10 cellular contexts compared by ENCODE assay signal in genomic region chr17:68461589-68461988, GRCh38. TPM values are rescaled to one million over a fixed set of nuclear protein-coding genes. Genes with fewer than 3 reads are reported as not detected.
DNase-seq lines count a peak whose midpoint lies in the region; ATAC-seq and TF ChIP-seq lines count a peak whose summit lies in the region.
"Had no signal": no experiment of that assay in that cellular context is flagged by ENCODE, and none has a peak within 500 bp of the region (broad histone marks: within the 10 kb centered on the region; RNA-seq: fewer than 3 reads in every experiment).

No MANE protein-coding gene starts in this region.

- H3K4me1 ChIP-seq in effector memory CD4-positive, alpha-beta T cell (ENCODE audit: control insufficient read depth, insufficient read depth, low read length, poor library complexity, severe bottlenecking) = peaks cover 40% of the 10 kb centered on the region

- DNase-seq in activated T-cell treated with anti-CD3 and anti-CD28 coated beads, Interleukin-2, amount 50 U/mL, for 24 hours = peak; percentile 42
- DNase-seq in activated T-cell treated with anti-CD3 and anti-CD28 coated beads for 4 hours (no peak), RPMI8226 (peak; percentile 61), ACHN (no peak), NCI-H2081 treated with DMSO at 0.1 percent for 48 hours (lab: John Stamatoyannopoulos, UW) (no peak)
- peak in 1 of 2 donors; percentile 86 for DNase-seq in stimulated activated effector memory CD8-positive, alpha-beta T cell treated with anti-CD3 and anti-CD28 coated beads, Interleukin-12 subunit alpha, Interleukin-12 subunit beta, amount 100 ng/mL, for 72 hours (ENCODE audit: low spot score in 2 of 2)
- no peak for DNase-seq in effector memory CD4-positive, alpha-beta T cell

- H3K36me3 Mint-ChIP-seq in activated T-cell treated with anti-CD3 and anti-CD28 coated beads, Interleukin-2, amount 50 U/mL, for 24 hours (ENCODE audit: low read depth) = no peaks in the 10 kb centered on the region
- no peaks in the 10 kb centered on the region for H3K36me3 Mint-ChIP-seq in brain
- no peaks in the 10 kb centered on the region for H3K36me3 Mint-ChIP-seq in stimulated activated effector memory CD8-positive, alpha-beta T cell treated with anti-CD3 and anti-CD28 coated beads, Interleukin-12 subunit alpha, Interleukin-12 subunit beta, amount 100 ng/mL, for 72 hours

- H3K27me3 ChIP-seq in effector memory CD4-positive, alpha-beta T cell (replicated peaks; ENCODE audit: control insufficient read depth, insufficient read depth, low read length, poor library complexity, severe bottlenecking) = no peaks in the 10 kb centered on the region
- H3K27me3 ChIP-seq: gastroesophageal sphincter had no signal

- H3K4me1 Mint-ChIP-seq in activated T-cell treated with anti-CD3 and anti-CD28 coated beads, Interleukin-2, amount 50 U/mL, for 24 hours (ENCODE audit: low read depth) = peaks cover 56% of the 10 kb centered on the region
- peaks cover 58% of the 10 kb centered on the region for H3K4me1 Mint-ChIP-seq in brain
- H3K4me1 Mint-ChIP-seq in stimulated activated effector memory CD8-positive, alpha-beta T cell treated with anti-CD3 and anti-CD28 coated beads, Interleukin-12 subunit alpha, Interleukin-12 subunit beta, amount 100 ng/mL, for 72 hours = peaks cover 56% of the 10 kb centered on the region

- no peaks in the 10 kb centered on the region for H3K9me3 ChIP-seq in effector memory CD4-positive, alpha-beta T cell (ENCODE audit: control insufficient read depth, low read length)
- H3K9me3 ChIP-seq: gastroesophageal sphincter had no signal

- no peak overlapping the region for H3K4me3 ChIP-seq in effector memory CD4-positive, alpha-beta T cell (ENCODE audit: insufficient read depth, low read depth, low read length, poor library complexity, severe bottlenecking)
- H3K4me3 ChIP-seq: gastroesophageal sphincter had no signal

- H3K27me3 Mint-ChIP-seq in activated T-cell treated with anti-CD3 and anti-CD28 coated beads, Interleukin-2, amount 50 U/mL, for 24 hours = peaks cover 1% of the 10 kb centered on the region
- peaks cover 15% of the 10 kb centered on the region for H3K27me3 Mint-ChIP-seq in brain

- TF ChIP-seq CTCF in brain (conservative IDR thresholded peaks at IDR 0.05) = no peak

- H3K27ac ChIP-seq in effector memory CD4-positive, alpha-beta T cell (ENCODE audit: insufficient read depth, low read length, poor library complexity, severe bottlenecking) = no peak overlapping the region
- H3K27ac ChIP-seq: gastroesophageal sphincter, RWPE1 had no signal

- in situ Hi-C loops in ACHN (cut with HindIII; ENCODE audit: low pct_ligation_motif_present, low pct_unique_long_range_greater_than_20kb, low sequenced_read_pairs) = no loop called here

- peak overlapping the region; percentile 30 for H3K4me3 Mint-ChIP-seq in activated T-cell treated with anti-CD3 and anti-CD28 coated beads, Interleukin-2, amount 50 U/mL, for 24 hours
- peak overlapping the region in 3 of 5 experiments; percentile 24 to 51 (median 42) for H3K4me3 Mint-ChIP-seq in brain
- peak overlapping the region; percentile 90 for H3K4me3 Mint-ChIP-seq in stimulated activated effector memory CD8-positive, alpha-beta T cell treated with anti-CD3 and anti-CD28 coated beads, Interleukin-12 subunit alpha, Interleukin-12 subunit beta, amount 100 ng/mL, for 72 hours

- ATAC-seq in stimulated activated effector memory CD8-positive, alpha-beta T cell treated with anti-CD3 and anti-CD28 coated beads, Interleukin-12 subunit alpha, Interleukin-12 subunit beta, amount 100 ng/mL, for 72 hours = no peak
- ATAC-seq: gastroesophageal sphincter had no signal

- peak overlapping the region; percentile 90 for H3K27ac Mint-ChIP-seq in activated T-cell treated with anti-CD3 and anti-CD28 coated beads, Interleukin-2, amount 50 U/mL, for 24 hours
- peak overlapping the region; percentile 44 to 89 (median 74) for H3K27ac Mint-ChIP-seq in brain
- peak overlapping the region; percentile 98 for H3K27ac Mint-ChIP-seq in stimulated activated effector memory CD8-positive, alpha-beta T cell treated with anti-CD3 and anti-CD28 coated beads, Interleukin-12 subunit alpha, Interleukin-12 subunit beta, amount 100 ng/mL, for 72 hours

- no peaks in the 10 kb centered on the region for H3K9me3 Mint-ChIP-seq in activated T-cell treated with anti-CD3 and anti-CD28 coated beads, Interleukin-2, amount 50 U/mL, for 24 hours
- no peaks in the 10 kb centered on the region for H3K9me3 Mint-ChIP-seq in brain
- H3K9me3 Mint-ChIP-seq in stimulated activated effector memory CD8-positive, alpha-beta T cell treated with anti-CD3 and anti-CD28 coated beads, Interleukin-12 subunit alpha, Interleukin-12 subunit beta, amount 100 ng/mL, for 72 hours = no peaks in the 10 kb centered on the region

- no peaks in the 10 kb centered on the region for H3K36me3 ChIP-seq in effector memory CD4-positive, alpha-beta T cell (ENCODE audit: control insufficient read depth, insufficient read depth, low read length)
- H3K36me3 ChIP-seq: gastroesophageal sphincter had no signal

RNA-seq across cellular contexts. Expression of gene WIPI1, which starts 4.3 kb away (rescaled TPM):
- polyA plus RNA-seq in brain (ENCODE audit: insufficient read depth, low read depth, low replicate concordance) = 6.4 TPM

RNA-seq across cellular contexts. Expression of gene PRKAR1A, which starts 50.6 kb away (rescaled TPM):
- polyA plus RNA-seq in brain (ENCODE audit: insufficient read depth, low read depth, low replicate concordance) = 187 TPM

Comparison
In these comparisons a context has a peak if more than half of its experiments do, and no peak if none do; other contexts are left out.
1. DNase-seq: peak in activated T-cell treated with anti-CD3 and anti-CD28 coated beads, Interleukin-2, amount 50 U/mL, for 24 hours (single experiment) and RPMI8226 (single experiment); none in activated T-cell treated with anti-CD3 and anti-CD28 coated beads for 4 hours (single experiment), ACHN (single experiment), NCI-H2081 treated with DMSO at 0.1 percent for 48 hours (single experiment) and effector memory CD4-positive, alpha-beta T cell (0 of 3).
2. H3K4me3 Mint-ChIP-seq: peak in every context shown above with its lines; median percentile 90 in stimulated activated effector memory CD8-positive, alpha-beta T cell treated with anti-CD3 and anti-CD28 coated beads, Interleukin-12 subunit alpha, Interleukin-12 subunit beta, amount 100 ng/mL, for 72 hours; 42 in brain; 30 in activated T-cell treated with anti-CD3 and anti-CD28 coated beads, Interleukin-2, amount 50 U/mL, for 24 hours.
3. Peak in every context shown above with its lines, with median percentiles within 50 percentile points of each other: H3K27ac Mint-ChIP-seq.